8 cellular contexts compared by ENCODE assay signal in the genomic region with DNA sequence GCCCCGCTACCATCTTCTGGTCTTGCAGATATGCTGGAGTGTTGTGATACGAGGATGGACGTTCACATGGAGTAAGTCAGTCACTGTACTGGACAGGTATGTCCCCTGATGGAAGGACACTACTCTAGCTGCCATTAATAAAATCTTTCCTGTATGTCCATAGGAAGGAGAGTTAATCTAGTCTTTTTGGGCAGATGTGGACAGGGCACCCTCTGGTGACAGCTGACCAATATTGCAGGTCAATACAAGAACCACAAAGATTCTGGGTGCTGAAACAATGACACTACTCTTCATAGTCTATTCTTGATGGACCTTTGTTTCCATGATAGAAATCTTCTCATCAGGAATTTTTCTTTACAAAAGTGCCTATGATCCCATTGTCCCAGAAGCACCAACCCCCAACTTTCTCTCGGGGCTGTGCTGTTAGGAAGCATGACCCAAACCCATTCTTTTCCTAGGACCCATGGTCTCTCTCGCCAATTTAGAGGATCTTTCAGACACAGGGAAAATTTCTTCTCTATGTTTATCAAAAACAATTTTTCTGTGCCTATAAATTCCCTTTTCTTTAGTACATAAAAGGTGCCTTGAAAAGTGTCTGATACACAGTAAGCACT.
DNase-seq lines count a peak whose midpoint lies in the region; ATAC-seq and TF ChIP-seq lines count a peak whose summit lies in the region.

No MANE protein-coding gene starts in this region.

- no peaks in the 10 kb centered on the region for H3K9me3 ChIP-seq in testis

- H3K36me3 ChIP-seq in testis (ENCODE audit: low read depth, missing control alignments): no peaks in the 10 kb centered on the region

- ATAC-seq in GM18907 (IDR thresholded peaks at IDR 0.05; ENCODE audit: unreplicated experiment): peak; percentile 52
- peak; percentile 52 for ATAC-seq in esophagus mucosa
- ATAC-seq in GM18873 (IDR thresholded peaks at IDR 0.05; ENCODE audit: low FRiP score, unreplicated experiment): no peak
- ATAC-seq in HG03135 (IDR thresholded peaks at IDR 0.05; ENCODE audit: unreplicated experiment): no peak
- no peak for ATAC-seq in GM21515 (IDR thresholded peaks at IDR 0.05; ENCODE audit: unreplicated experiment)

- no peak overlapping the region for H3K27ac ChIP-seq in testis

- no peaks in the 10 kb centered on the region for H3K4me1 ChIP-seq in testis

- no peaks in the 10 kb centered on the region for H3K27me3 ChIP-seq in testis

- WGBS in testis, 2 donors: 88 to 97% methylated on average over 5 of the region's 5 CpGs

- H3K4me3 ChIP-seq in testis: no peak overlapping the region

- peak; percentile 62 for DNase-seq in AG08395 (ENCODE audit: low spot score)
- DNase-seq in NCI-H146 treated with DMSO at 0.1 percent for 48 hours (lab: John Stamatoyannopoulos, UW; ENCODE audit: unreplicated experiment): peak; percentile 11
- peak; percentile 58 for DNase-seq in testis

- no peak for TF ChIP-seq POLR2A in testis (IDR thresholded peaks at IDR 0.05)

- peak in 2 of 3 experiments; percentile 32 to 42 for TF ChIP-seq CTCF in testis (IDR thresholded peaks at IDR 0.05)

- intact Hi-C loops in testis (cut with DNase I; ENCODE audit: low total_unique reads): no loop called here

Comparison
In these comparisons a context has a peak if more than half of its experiments do, and no peak if none do; other contexts are left out.
1. DNase-seq: peak in every context shown above with its lines; median percentile 62 in AG08395; 58 in testis; 11 in NCI-H146 treated with DMSO at 0.1 percent for 48 hours.
2. ATAC-seq: peak in GM18907 (single experiment) and esophagus mucosa (single experiment); none in GM18873 (single experiment), HG03135 (single experiment) and GM21515 (single experiment).